Comparison of ENCODE assay signal across 1 cellular context in the genomic region with DNA sequence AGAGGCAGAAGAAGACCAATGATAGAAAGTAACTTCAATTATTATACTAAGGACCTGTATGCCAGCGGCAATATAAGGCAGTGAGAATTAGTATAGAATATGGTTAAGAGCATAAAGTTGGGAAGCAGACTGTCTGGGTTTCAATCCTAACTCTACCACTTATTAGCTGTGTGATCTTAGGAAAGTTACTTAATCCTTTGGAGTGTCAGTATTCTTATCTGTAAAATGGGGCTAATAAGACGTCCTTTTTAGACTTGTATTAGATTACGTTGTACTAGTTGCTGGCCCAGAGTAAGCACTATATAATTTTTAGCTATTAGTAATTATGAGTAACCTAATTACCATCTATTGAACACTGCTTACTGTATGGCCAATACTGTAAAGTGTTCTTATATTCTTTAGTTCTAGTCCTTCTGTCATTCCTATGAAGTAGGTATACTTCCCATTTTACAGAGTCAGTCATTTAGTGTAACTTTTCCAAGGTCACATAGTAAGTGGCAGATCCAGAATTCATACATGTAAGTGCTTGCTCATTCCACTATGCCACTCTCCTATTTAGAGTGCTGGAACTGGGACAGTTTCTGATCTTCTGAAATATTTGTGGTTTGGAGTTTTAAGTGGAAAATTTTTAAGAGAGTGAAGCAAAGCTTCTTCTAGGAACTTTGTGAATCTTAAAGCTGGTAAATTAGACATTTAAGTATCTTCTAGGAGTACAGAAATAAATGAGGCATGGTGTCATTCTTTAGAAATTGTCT.
TF ChIP-seq lines count a peak whose summit lies in the region.

No MANE protein-coding gene starts in this region.

TF ChIP-seq in HepG2, 621 proteins besides CTCF, POLR2A, EP300 and RAD21:
- TF ChIP-seq ZNF629 (CRISPR knock-in tag; conservative IDR thresholded peaks at IDR 0.05) (0 out of 2 replicates have a peak, but pooled peaks have one; percentile 59), ZNF740 (CRISPR knock-in tag; IDR thresholded peaks at IDR 0.05) (no peak)
TF ChIP-seq in HepG2: peak in this region for 1.
